In genomic region chr2:200319587-200320337, GRCh38 we compare ENCODE assay signal across 10 cellular contexts. TPM values are rescaled to one million over a fixed set of nuclear protein-coding genes. Genes with fewer than 3 reads are reported as not detected.
DNase-seq lines count a peak whose midpoint lies in the region; ATAC-seq and TF ChIP-seq lines count a peak whose summit lies in the region.
"Had no signal": no experiment of that assay in that cellular context is flagged by ENCODE, and none has a peak within 500 bp of the region (broad histone marks: within the 10 kb centered on the region; RNA-seq: fewer than 3 reads in every experiment).

No MANE protein-coding gene starts in this region.

- no peak overlapping the region for H3K4me3 Mint-ChIP-seq in chondrocyte (ENCODE audit: unreplicated experiment)

- no peak overlapping the region for H3K4me3 ChIP-seq in left lung
- no peak overlapping the region for H3K4me3 ChIP-seq in vagina
- no peak overlapping the region for H3K4me3 ChIP-seq in spleen
- H3K4me3 ChIP-seq: transverse colon had no signal

- no peaks in the 10 kb centered on the region for H3K9me3 ChIP-seq in left lung
- no peaks in the 10 kb centered on the region for H3K9me3 ChIP-seq in vagina
- H3K9me3 ChIP-seq in spleen = no peaks in the 10 kb centered on the region
- H3K9me3 ChIP-seq: transverse colon had no signal

- no peaks in the 10 kb centered on the region for H3K27me3 ChIP-seq in left lung
- no peaks in the 10 kb centered on the region for H3K27me3 ChIP-seq in vagina
- H3K27me3 ChIP-seq in spleen (replicated peaks in 1 of 7) = no peaks in the 10 kb centered on the region
- H3K27me3 ChIP-seq: transverse colon had no signal

- TF ChIP-seq POLR2A in vagina (IDR thresholded peaks at IDR 0.05) (no peak), spleen (IDR thresholded peaks at IDR 0.05) (no peak)

- intact Hi-C loops in Right ventricle myocardium superior (cut with DNase I) (no loop called here), Right ventricle myocardium inferior (cut with DNase I) (no loop called here), left lung (cut with DNase I) (no loop called here), vagina (cut with DNase I) (no loop called here), posterior vena cava (cut with DNase I) (no loop called here), spleen (cut with DNase I; ENCODE audit: low total_unique reads) (loop anchor here (10.0 kb wide), 1 partner anchor 145 kb away; no protein-coding TSS in a partner anchor)

- no peaks in the 10 kb centered on the region for H3K9me3 Mint-ChIP-seq in chondrocyte (ENCODE audit: low read depth)

- peak overlapping the region in 1 of 2 donors; percentile 51 for H3K27ac ChIP-seq in left lung
- H3K27ac ChIP-seq in vagina = peak overlapping the region; percentile 46
- no peak overlapping the region for H3K27ac ChIP-seq in spleen

- H3K36me3 ChIP-seq in left lung = no peaks in the 10 kb centered on the region
- no peaks in the 10 kb centered on the region for H3K36me3 ChIP-seq in vagina
- no peaks in the 10 kb centered on the region for H3K36me3 ChIP-seq in spleen
- H3K36me3 ChIP-seq: transverse colon had no signal

- WGBS in spleen, 5 donors = 76 to 94% (median 90%) methylated on average over 3 of the region's 3 CpGs

- H3K27me3 Mint-ChIP-seq in chondrocyte (ENCODE audit: low read depth) = no peaks in the 10 kb centered on the region

- peaks cover 2% of the 10 kb centered on the region for H3K36me3 Mint-ChIP-seq in chondrocyte (ENCODE audit: low read depth)

- ATAC-seq in Right ventricle myocardium superior (ENCODE audit: poor library complexity) (peak; percentile 65), Right ventricle myocardium inferior (no peak), left lung (peak; percentile 91)

- TF ChIP-seq CTCF in chondrocyte (IDR thresholded peaks at IDR 0.05) (no peak), left lung (IDR thresholded peaks at IDR 0.05) (no peak), vagina (IDR thresholded peaks at IDR 0.05) (no peak), spleen (IDR thresholded peaks at IDR 0.05 in 8 of 11, conservative IDR thresholded peaks at IDR 0.05 in 3 of 11) (no peak)

- H3K4me1 Mint-ChIP-seq in chondrocyte (ENCODE audit: low read depth) = peaks cover 91% of the 10 kb centered on the region

- peak overlapping the region; percentile 91 for H3K27ac Mint-ChIP-seq in chondrocyte (ENCODE audit: unreplicated experiment)

- peaks cover 9 to 25% of the 10 kb centered on the region in 2 donors for H3K4me1 ChIP-seq in left lung
- H3K4me1 ChIP-seq in vagina = peaks cover 92% of the 10 kb centered on the region
- peaks cover 0 to 15% (median 5%) of the 10 kb centered on the region in 6 donors for H3K4me1 ChIP-seq in spleen

- DNase-seq in Right ventricle myocardium superior (no peak), Right ventricle myocardium inferior (ENCODE audit: missing footprints) (no peak), chondrocyte (ENCODE audit: low spot score) (no peak), left lung (no peak), vagina (ENCODE audit: extremely low spot score in 2 of 2) (no peak), posterior vena cava (ENCODE audit: low spot score) (no peak), globus pallidus (ENCODE audit: low spot score) (no peak), spleen (no peak)
- DNase-seq: NCI-H1694, transverse colon had no signal

RNA-seq across cellular contexts. Expression of gene SPATS2L, which starts 13.3 kb away (rescaled TPM):
- total RNA-seq in Right ventricle myocardium superior (71.1 TPM), Right ventricle myocardium inferior (89.5 TPM), chondrocyte (233 to 237 TPM (median 233 TPM) in 3 replicates), left lung (10 to 100 TPM; 91.0 to 96.0 TPM), vagina (65.6 TPM), posterior vena cava (10 to 100 TPM; 68.7 to 76.6 TPM), spleen (10 to 100 TPM; 42.6 to 84.7 (median 64.0) TPM)
- polyA plus RNA-seq in spleen = 10 to 100 TPM in 2 of 3 donors, 1 to 10 TPM in 1; 9.5 to 30.4 (median 19.5) TPM
